Comparison of ENCODE assay signal across 1 cellular context in the genomic region with DNA sequence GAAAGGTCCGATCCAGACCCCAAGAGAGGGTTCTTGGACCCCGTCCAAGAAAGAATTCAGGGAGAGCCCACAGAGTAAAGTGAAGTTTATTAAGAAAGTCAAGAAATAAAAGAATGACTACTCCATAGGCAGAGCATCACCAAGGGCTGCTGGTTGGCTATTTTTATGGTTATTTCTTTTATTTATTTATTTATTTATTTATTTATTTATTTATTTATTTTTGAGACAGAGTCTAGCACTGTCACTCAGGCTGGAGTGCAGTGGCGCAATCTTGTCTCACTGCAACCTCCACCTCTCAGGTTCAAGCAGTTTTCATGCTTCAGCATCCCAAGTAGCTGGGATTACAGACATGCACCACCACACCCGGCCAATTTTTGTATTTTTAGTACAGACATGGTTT.
TF ChIP-seq lines count a peak whose summit lies in the region.

No MANE protein-coding gene starts in this region.

TF ChIP-seq in HEK293, 187 proteins besides CTCF, POLR2A, EP300 and RAD21 (continued from another document):
- TF ChIP-seq, protein P1, sequence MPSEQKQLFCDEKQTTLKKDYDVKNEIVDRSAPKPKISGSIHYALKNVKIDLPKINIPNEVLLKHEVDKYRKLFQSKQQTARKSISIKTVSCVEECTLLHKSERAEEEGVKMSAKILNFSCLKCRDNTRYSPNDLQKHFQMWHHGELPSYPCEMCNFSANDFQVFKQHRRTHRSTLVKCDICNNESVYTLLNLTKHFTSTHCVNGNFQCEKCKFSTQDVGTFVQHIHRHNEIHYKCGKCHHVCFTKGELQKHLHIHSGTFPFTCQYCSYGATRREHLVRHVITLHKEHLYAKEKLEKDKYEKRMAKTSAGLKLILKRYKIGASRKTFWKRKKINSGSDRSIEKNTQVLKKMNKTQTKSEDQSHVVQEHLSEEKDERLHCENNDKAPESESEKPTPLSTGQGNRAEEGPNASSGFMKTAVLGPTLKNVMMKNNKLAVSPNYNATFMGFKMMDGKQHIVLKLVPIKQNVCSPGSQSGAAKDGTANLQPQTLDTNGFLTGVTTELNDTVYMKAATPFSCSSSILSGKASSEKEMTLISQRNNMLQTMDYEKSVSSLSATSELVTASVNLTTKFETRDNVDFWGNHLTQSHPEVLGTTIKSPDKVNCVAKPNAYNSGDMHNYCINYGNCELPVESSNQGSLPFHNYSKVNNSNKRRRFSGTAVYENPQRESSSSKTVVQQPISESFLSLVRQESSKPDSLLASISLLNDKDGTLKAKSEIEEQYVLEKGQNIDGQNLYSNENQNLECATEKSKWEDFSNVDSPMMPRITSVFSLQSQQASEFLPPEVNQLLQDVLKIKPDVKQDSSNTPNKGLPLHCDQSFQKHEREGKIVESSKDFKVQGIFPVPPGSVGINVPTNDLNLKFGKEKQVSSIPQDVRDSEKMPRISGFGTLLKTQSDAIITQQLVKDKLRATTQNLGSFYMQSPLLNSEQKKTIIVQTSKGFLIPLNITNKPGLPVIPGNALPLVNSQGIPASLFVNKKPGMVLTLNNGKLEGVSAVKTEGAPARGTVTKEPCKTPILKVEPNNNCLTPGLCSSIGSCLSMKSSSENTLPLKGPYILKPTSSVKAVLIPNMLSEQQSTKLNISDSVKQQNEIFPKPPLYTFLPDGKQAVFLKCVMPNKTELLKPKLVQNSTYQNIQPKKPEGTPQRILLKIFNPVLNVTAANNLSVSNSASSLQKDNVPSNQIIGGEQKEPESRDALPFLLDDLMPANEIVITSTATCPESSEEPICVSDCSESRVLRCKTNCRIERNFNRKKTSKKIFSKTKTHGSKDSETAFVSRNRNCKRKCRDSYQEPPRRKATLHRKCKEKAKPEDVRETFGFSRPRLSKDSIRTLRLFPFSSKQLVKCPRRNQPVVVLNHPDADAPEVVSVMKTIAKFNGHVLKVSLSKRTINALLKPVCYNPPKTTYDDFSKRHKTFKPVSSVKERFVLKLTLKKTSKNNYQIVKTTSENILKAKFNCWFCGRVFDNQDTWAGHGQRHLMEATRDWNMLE (tag by site-specific recombination; conservative IDR thresholded peaks at IDR 0.05; ENCODE audit: low read depth) = peak; percentile 78
- TF ChIP-seq, protein P2, sequence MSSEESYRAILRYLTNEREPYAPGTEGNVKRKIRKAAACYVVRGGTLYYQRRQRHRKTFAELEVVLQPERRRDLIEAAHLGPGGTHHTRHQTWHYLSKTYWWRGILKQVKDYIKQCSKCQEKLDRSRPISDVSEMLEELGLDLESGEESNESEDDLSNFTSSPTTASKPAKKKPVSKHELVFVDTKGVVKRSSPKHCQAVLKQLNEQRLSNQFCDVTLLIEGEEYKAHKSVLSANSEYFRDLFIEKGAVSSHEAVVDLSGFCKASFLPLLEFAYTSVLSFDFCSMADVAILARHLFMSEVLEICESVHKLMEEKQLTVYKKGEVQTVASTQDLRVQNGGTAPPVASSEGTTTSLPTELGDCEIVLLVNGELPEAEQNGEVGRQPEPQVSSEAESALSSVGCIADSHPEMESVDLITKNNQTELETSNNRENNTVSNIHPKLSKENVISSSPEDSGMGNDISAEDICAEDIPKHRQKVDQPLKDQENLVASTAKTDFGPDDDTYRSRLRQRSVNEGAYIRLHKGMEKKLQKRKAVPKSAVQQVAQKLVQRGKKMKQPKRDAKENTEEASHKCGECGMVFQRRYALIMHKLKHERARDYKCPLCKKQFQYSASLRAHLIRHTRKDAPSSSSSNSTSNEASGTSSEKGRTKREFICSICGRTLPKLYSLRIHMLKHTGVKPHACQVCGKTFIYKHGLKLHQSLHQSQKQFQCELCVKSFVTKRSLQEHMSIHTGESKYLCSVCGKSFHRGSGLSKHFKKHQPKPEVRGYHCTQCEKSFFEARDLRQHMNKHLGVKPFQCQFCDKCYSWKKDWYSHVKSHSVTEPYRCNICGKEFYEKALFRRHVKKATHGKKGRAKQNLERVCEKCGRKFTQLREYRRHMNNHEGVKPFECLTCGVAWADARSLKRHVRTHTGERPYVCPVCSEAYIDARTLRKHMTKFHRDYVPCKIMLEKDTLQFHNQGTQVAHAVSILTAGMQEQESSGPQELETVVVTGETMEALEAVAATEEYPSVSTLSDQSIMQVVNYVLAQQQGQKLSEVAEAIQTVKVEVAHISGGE (tag by site-specific recombination; conservative IDR thresholded peaks at IDR 0.05; ENCODE audit: low read depth) = peak; percentile 66
- TF ChIP-seq ZNF654 (tag by site-specific recombination; IDR thresholded peaks at IDR 0.05; ENCODE audit: low read depth) (peak; percentile 11; the same call in 1 of the 2 replicates), ZNF266 (tag by site-specific recombination; IDR thresholded peaks at IDR 0.05; ENCODE audit: low read depth) (0 out of 2 replicates have a peak, but pooled peaks have one; percentile 37), ZNF426 (tag by site-specific recombination; IDR thresholded peaks at IDR 0.05) (peak; percentile 73)
